17 cellular contexts compared by ENCODE assay signal in the genomic region with DNA sequence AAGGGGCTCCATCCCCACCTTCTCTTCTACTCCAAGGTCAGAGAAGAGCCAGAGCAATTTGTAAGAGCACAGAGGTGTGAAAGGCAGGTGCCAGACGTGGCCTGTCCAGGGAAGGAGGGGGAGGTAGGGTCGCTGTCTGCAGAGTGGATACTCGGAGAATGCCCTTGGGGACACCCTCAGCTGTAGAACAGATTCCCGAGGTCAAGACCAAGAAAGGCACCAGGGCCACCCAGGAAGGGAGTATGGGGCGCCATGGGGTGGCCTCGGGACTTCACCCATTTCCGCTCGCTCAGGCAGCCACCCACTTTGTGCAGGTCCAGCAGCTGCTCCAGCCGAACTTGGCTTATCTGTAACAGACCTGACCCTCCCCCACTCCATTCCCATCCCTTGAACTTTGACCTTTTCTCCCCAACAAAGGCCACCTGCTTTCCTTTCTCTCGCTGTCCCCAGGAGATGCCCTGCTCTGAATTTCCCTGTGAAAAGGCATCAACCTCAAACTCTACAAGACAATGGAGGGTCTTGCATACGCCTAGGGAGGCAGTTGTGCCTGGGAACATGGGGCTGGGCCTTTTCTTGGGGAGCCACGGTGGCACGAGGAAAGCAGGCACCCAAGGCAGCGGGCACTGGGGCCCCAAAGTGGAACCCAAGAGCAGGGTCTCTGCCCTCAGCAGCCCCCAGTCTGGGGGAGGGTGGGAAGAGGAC.
"Had no signal": no experiment of that assay in that cellular context is flagged by ENCODE, and none has a peak within 500 bp of the region (broad histone marks: within the 10 kb centered on the region; RNA-seq: fewer than 3 reads in every experiment).

No MANE protein-coding gene starts in this region.

- H3K27me3 ChIP-seq: ascending aorta, esophagus squamous epithelium, ovary, testis had no signal

- H3K9me3 Mint-ChIP-seq: activated naive CD8-positive, alpha-beta T cell treated with anti-CD3 and anti-CD28 coated beads, Interleukin-2, amount 50 U/mL, for 24 hours; natural killer cell treated with Interleukin-12 subunit alpha and Interleukin-12 subunit beta and Interleukin-15 and Interleukin-18, amount 100 ng/mL, for 72 hours; stimulated activated naive CD8-positive, alpha-beta T cell treated with anti-CD3 and anti-CD28 coated beads, Interleukin-15, Interleukin-2, amounts not matched to agents 100 ng/mL and 50 ng/mL, for 24 hours had no signal

- H3K4me3 ChIP-seq: ascending aorta, esophagus squamous epithelium, ovary, testis had no signal

- H3K27ac ChIP-seq: ascending aorta, esophagus squamous epithelium, ovary, testis had no signal

- H3K9me3 ChIP-seq: ascending aorta, esophagus squamous epithelium, ovary, testis had no signal

- H3K27ac Mint-ChIP-seq: activated CD8-positive, alpha-beta T cell treated with anti-CD3 and anti-CD28 coated beads, Interleukin-2, amount 10 ng/mL, durations not matched to agents 7 days and 5 days; activated naive CD8-positive, alpha-beta T cell treated with anti-CD3 and anti-CD28 coated beads, Interleukin-2, amount 50 U/mL, for 24 hours; natural killer cell treated with Interleukin-12 subunit alpha and Interleukin-12 subunit beta and Interleukin-15 and Interleukin-18, amount 100 ng/mL, for 72 hours; stimulated activated naive CD8-positive, alpha-beta T cell treated with anti-CD3 and anti-CD28 coated beads, Interleukin-15, Interleukin-2, amounts not matched to agents 100 ng/mL and 50 ng/mL, for 24 hours had no signal

- H3K4me1 ChIP-seq: ascending aorta, testis had no signal

- H3K36me3 ChIP-seq: ascending aorta, esophagus squamous epithelium, ovary had no signal

- DNase-seq: activated CD4-positive, alpha-beta T cell treated with anti-CD3 and anti-CD28 coated beads for 48 hours; activated CD8-positive, alpha-beta memory T cell treated with anti-CD3 and anti-CD28 coated beads, Interleukin-2, amount 50 U/mL, for 48 hours; activated CD8-positive, alpha-beta T cell treated with anti-CD3 and anti-CD28 coated beads, Interleukin-2, amount 10 ng/mL, durations not matched to agents 7 days and 5 days; activated naive CD4-positive, alpha-beta T cell treated with Interleukin-2 at 50 U/mL for 16 hours; activated naive CD8-positive, alpha-beta T cell treated with anti-CD3 and anti-CD28 coated beads, Interleukin-2, amount 50 U/mL, for 24 hours; esophagus squamous epithelium; foreskin fibroblast; head of caudate nucleus; left colon; mammary epithelial cell; ovary; stimulated activated CD4-positive, alpha-beta T cell treated with anti-CD3 and anti-CD28 coated beads, Interleukin-15, amount 100 ng/mL, for 24 hours; stimulated activated CD4-positive, alpha-beta T cell treated with anti-CD3 and anti-CD28 coated beads, Interleukin-4, amount 100 ng/mL, for 24 hours; testis had no signal

- H3K27me3 Mint-ChIP-seq: activated naive CD8-positive, alpha-beta T cell treated with anti-CD3 and anti-CD28 coated beads, Interleukin-2, amount 50 U/mL, for 24 hours; stimulated activated naive CD8-positive, alpha-beta T cell treated with anti-CD3 and anti-CD28 coated beads, Interleukin-15, Interleukin-2, amounts not matched to agents 100 ng/mL and 50 ng/mL, for 24 hours had no signal

- H3K4me3 Mint-ChIP-seq: activated CD8-positive, alpha-beta T cell treated with anti-CD3 and anti-CD28 coated beads, Interleukin-2, amount 10 ng/mL, durations not matched to agents 7 days and 5 days; activated naive CD8-positive, alpha-beta T cell treated with anti-CD3 and anti-CD28 coated beads, Interleukin-2, amount 50 U/mL, for 24 hours; natural killer cell treated with Interleukin-12 subunit alpha and Interleukin-12 subunit beta and Interleukin-15 and Interleukin-18, amount 100 ng/mL, for 72 hours; stimulated activated naive CD8-positive, alpha-beta T cell treated with anti-CD3 and anti-CD28 coated beads, Interleukin-15, Interleukin-2, amounts not matched to agents 100 ng/mL and 50 ng/mL, for 24 hours had no signal

- ATAC-seq: activated CD8-positive, alpha-beta T cell treated with anti-CD3 and anti-CD28 coated beads, Interleukin-2, amount 10 ng/mL, durations not matched to agents 7 days and 5 days; activated naive CD8-positive, alpha-beta T cell treated with anti-CD3 and anti-CD28 coated beads, Interleukin-2, amount 50 U/mL, for 24 hours; left colon had no signal

- H3K36me3 Mint-ChIP-seq: natural killer cell treated with Interleukin-12 subunit alpha and Interleukin-12 subunit beta and Interleukin-15 and Interleukin-18, amount 100 ng/mL, for 72 hours had no signal
